ENCODE assay signal across 11 cellular contexts in genomic region chr1:23585321-23586022, GRCh38. TPM values are rescaled to one million over a fixed set of nuclear protein-coding genes. Genes with fewer than 3 reads are reported as not detected.
DNase-seq lines count a peak whose midpoint lies in the region; ATAC-seq and TF ChIP-seq lines count a peak whose summit lies in the region.
"Had no signal": no experiment of that assay in that cellular context is flagged by ENCODE, and none has a peak within 500 bp of the region (broad histone marks: within the 10 kb centered on the region; RNA-seq: fewer than 3 reads in every experiment).

No MANE protein-coding gene starts in this region.

- intact Hi-C loops in left lung (cut with DNase I), result no loop called here

- TF ChIP-seq CTCF in HL-60 (IDR thresholded peaks at IDR 0.05; ENCODE audit: insufficient read depth, low read length) (no peak), left lung (IDR thresholded peaks at IDR 0.05) (no peak), GM13976 (IDR thresholded peaks at IDR 0.05; ENCODE audit: borderline replicate concordance, control extremely low read depth, extremely low read depth, insufficient read depth, missing control alignments) (no peak)

- no peaks in the 10 kb centered on the region for H3K27me3 ChIP-seq in HL-60 (ENCODE audit: insufficient read depth, poor library complexity, severe bottlenecking)
- H3K27me3 ChIP-seq in left lung, result no peaks in the 10 kb centered on the region

- H3K27ac ChIP-seq in HL-60 (replicated peaks) (no peak overlapping the region), left lung (peak overlapping the region in 1 of 2 donors; percentile 33)

- H3K9me3 ChIP-seq in left lung, result no peaks in the 10 kb centered on the region

- peak; percentile 67 for ATAC-seq in left lung
- no peak for ATAC-seq in HG03196 (IDR thresholded peaks at IDR 0.05; ENCODE audit: unreplicated experiment)
- ATAC-seq in HG03457 (IDR thresholded peaks at IDR 0.05; ENCODE audit: unreplicated experiment), result no peak

- no peaks in the 10 kb centered on the region for H3K36me3 ChIP-seq in left lung

- DNase-seq in 8988T (peak; percentile 27), HL-60 (ENCODE audit: low read depth in 1 of 2, low spot score in 1 of 2) (peak; percentile 21 to 35), amniotic epithelial cell (ENCODE audit: low read depth) (peak; percentile 98), left lung (no peak), NCI-H1436 treated with DMSO at 0.1 percent for 48 hours (lab: John Stamatoyannopoulos, UW) (no peak), GM13976 (ENCODE audit: low spot score) (no peak)
- DNase-seq: activated CD4-positive, alpha-beta T cell treated with anti-CD3 and anti-CD28 coated beads, Interleukin-2, amount 50 U/mL, for 4 hours; C1 segment of cervical spinal cord; NCI-H524 treated with DMSO at 0.1 percent for 48 hours had no signal

- in situ Hi-C loops in GM13976 (cut with MboI; ENCODE audit: low sequenced_read_pairs, unreplicated experiment), result no loop called here

- H3K4me3 ChIP-seq in HL-60 (replicated peaks; ENCODE audit: insufficient read depth, low read length) (no peak overlapping the region), left lung (no peak overlapping the region)

- H3K4me1 ChIP-seq in left lung, result peaks cover 0 to 11% of the 10 kb centered on the region in 2 donors

RNA-seq across cellular contexts. Expression of gene ID3, which starts 26.2 kb away (rescaled TPM):
- total RNA-seq in left lung, result 100 to 1,000 TPM; 125 to 129 TPM

RNA-seq across cellular contexts. Expression of gene E2F2, which starts 54.4 kb away (rescaled TPM):
- 1 to 10 TPM; 3.2 to 4.3 TPM for total RNA-seq in left lung

Comparison
In these comparisons a context has a peak if more than half of its experiments do, and no peak if none do; other contexts are left out.
1. DNase-seq: peak in 8988T (single experiment), HL-60 (2 of 2) and amniotic epithelial cell (single experiment); none in left lung (0 of 2), NCI-H1436 treated with DMSO at 0.1 percent for 48 hours (single experiment) and GM13976 (single experiment).